ENCODE assay signal across 21 cellular contexts in genomic region chr9:77544491-77545000, GRCh38.
"Had no signal": no experiment of that assay in that cellular context is flagged by ENCODE, and none has a peak within 500 bp of the region (broad histone marks: within the 10 kb centered on the region; RNA-seq: fewer than 3 reads in every experiment).

No MANE protein-coding gene starts in this region.

- H3K27me3 ChIP-seq: esophagus muscularis mucosa, gastroesophageal sphincter, sigmoid colon, stomach, testis, upper lobe of right lung had no signal

- H3K4me1 Mint-ChIP-seq: activated naive CD8-positive, alpha-beta T cell treated with anti-CD3 and anti-CD28 coated beads for 36 hours; memory B cell; natural killer cell had no signal

- ATAC-seq: gastroesophageal sphincter, natural killer cell, psoas muscle, upper lobe of right lung had no signal

- H3K27ac ChIP-seq: esophagus muscularis mucosa, gastroesophageal sphincter, left ventricle myocardium inferior, psoas muscle, sigmoid colon, stomach, testis, upper lobe of right lung had no signal

- H3K36me3 ChIP-seq: esophagus muscularis mucosa, gastroesophageal sphincter, left ventricle myocardium inferior, sigmoid colon, stomach, upper lobe of right lung had no signal

- FAIRE-seq: colon, keratinocyte had no signal

- H3K27ac Mint-ChIP-seq: activated naive CD8-positive, alpha-beta T cell treated with anti-CD3 and anti-CD28 coated beads for 36 hours; activated T-helper 1 cell treated with anti-CD3 and anti-CD28 coated beads, Interleukin-12 subunit alpha, Interleukin-12 subunit beta, Interleukin-2, Interleukin-4 antibody, amounts not matched to agents 30 ng/mL and 10 ng/mL and 1 ng/mL, durations not matched to agents 14 hours and 24 hours and 36 hours; memory B cell; natural killer cell; T-helper 2 cell treated with Interferon-gamma antibody and Interleukin-4, amounts not matched to agents 5 μg/mL and 100 μg/mL, for 36 hours had no signal

- H3K9me3 ChIP-seq: testis, upper lobe of right lung had no signal

- DNase-seq: activated CD4-positive, alpha-beta T cell treated with anti-CD3 and anti-CD28 coated beads, Interleukin-2, amount 50 U/mL, for 1 hour; activated naive CD8-positive, alpha-beta T cell treated with anti-CD3 and anti-CD28 coated beads for 36 hours; anterior cingulate cortex; left ventricle myocardium inferior; natural killer cell; occipital lobe; psoas muscle; sigmoid colon; stimulated activated CD4-positive, alpha-beta T cell treated with anti-CD3 and anti-CD28 coated beads, Interleukin-12 subunit alpha, Interleukin-12 subunit beta, amount 100 ng/mL, for 4 hours; stimulated activated CD4-positive, alpha-beta T cell treated with anti-CD3 and anti-CD28 coated beads, Interleukin-2, amount 100 ng/mL, for 24 hours; stomach; SW 1271; testis; upper lobe of right lung had no signal

- H3K4me3 ChIP-seq: esophagus muscularis mucosa, gastroesophageal sphincter, left ventricle myocardium inferior, psoas muscle, sigmoid colon, stomach, testis, upper lobe of right lung had no signal

- H3K4me1 ChIP-seq: esophagus muscularis mucosa, gastroesophageal sphincter, left ventricle myocardium inferior, psoas muscle, sigmoid colon, stomach, testis, upper lobe of right lung had no signal

- H3K36me3 Mint-ChIP-seq: activated naive CD8-positive, alpha-beta T cell treated with anti-CD3 and anti-CD28 coated beads for 36 hours; memory B cell; natural killer cell had no signal

- H3K4me3 Mint-ChIP-seq: activated naive CD8-positive, alpha-beta T cell treated with anti-CD3 and anti-CD28 coated beads for 36 hours; activated T-helper 1 cell treated with anti-CD3 and anti-CD28 coated beads, Interleukin-12 subunit alpha, Interleukin-12 subunit beta, Interleukin-2, Interleukin-4 antibody, amounts not matched to agents 30 ng/mL and 10 ng/mL and 1 ng/mL, durations not matched to agents 14 hours and 24 hours and 36 hours; memory B cell; natural killer cell; T-helper 2 cell treated with Interferon-gamma antibody and Interleukin-4, amounts not matched to agents 5 μg/mL and 100 μg/mL, for 36 hours had no signal
